Comparison of ENCODE assay signal across 18 cellular contexts in genomic region chr1:230773396-230774033, GRCh38. TPM values are rescaled to one million over a fixed set of nuclear protein-coding genes. Genes with fewer than 3 reads are reported as not detected.
A peak's percentile ranks its signal among the peaks of the same experiment; 100 is the strongest.
DNase-seq lines count a peak whose midpoint lies in the region; ATAC-seq and TF ChIP-seq lines count a peak whose summit lies in the region.
"Had no signal": no experiment of that assay in that cellular context is flagged by ENCODE, and none has a peak within 500 bp of the region (broad histone marks: within the 10 kb centered on the region; RNA-seq: fewer than 3 reads in every experiment).

No MANE protein-coding gene starts in this region.

- H3K4me1 Mint-ChIP-seq in progenitor cell of endocrine pancreas (ENCODE audit: low read depth), result peaks cover 4% of the 10 kb centered on the region
- H3K4me1 Mint-ChIP-seq: central memory CD8-positive, alpha-beta T cell; IgD-negative memory B cell; stimulated activated naive CD8-positive, alpha-beta T cell treated with anti-CD3 and anti-CD28 coated beads, Interleukin-15, amount 100 ng/mL, for 72 hours had no signal

- POLR2A ChIA-PET in HCT116 (lab: Charles Lee) (no interaction called here), PC-3 (lab: Charles Lee; ENCODE audit: unreplicated experiment) (no interaction called here)

- H3K36me3 Mint-ChIP-seq in progenitor cell of endocrine pancreas (ENCODE audit: insufficient read depth), result no peaks in the 10 kb centered on the region
- H3K36me3 Mint-ChIP-seq: mesothelial cell of epicardium had no signal

- H4K20me1 ChIP-seq in HCT116 (ENCODE audit: insufficient read depth), result no peaks in the 10 kb centered on the region
- no peaks in the 10 kb centered on the region for H4K20me1 ChIP-seq in PC-3 (ENCODE audit: low read length)
- H4K20me1 ChIP-seq in fibroblast of lung (ENCODE audit: control insufficient read depth, extremely low read depth, insufficient read depth, low read length), result no peaks in the 10 kb centered on the region

- H3K9ac ChIP-seq in HCT116 (ENCODE audit: low read length) (no peak overlapping the region), PC-3 (ENCODE audit: low read length) (no peak overlapping the region), fibroblast of lung (ENCODE audit: insufficient read depth, low read length) (no peak overlapping the region)

- CTCF ChIA-PET in HCT116 (lab: Charles Lee) (interaction anchor here (1.2 to 1.4 kb wide), 3 partner anchors 10 to 131 kb away, joined by 4 read pairs; no protein-coding TSS in a partner anchor), PC-3 (lab: Charles Lee) (interaction anchor here (0.8 to 1.9 kb wide), 3 partner anchors 13 to 131 kb away, joined by 3 to 66 read pairs (median 16); partner anchors contain the start of gene COG2)

- H3K27ac ChIP-seq in HCT116 (ENCODE audit: low read depth, low read length), result no peak overlapping the region
- H3K27ac ChIP-seq in PC-3 (ENCODE audit: low read length), result no peak overlapping the region
- H3K27ac ChIP-seq in fibroblast of lung (ENCODE audit: insufficient read depth, low read length), result no peak overlapping the region
- H3K27ac ChIP-seq in WERI-Rb-1, result no peak overlapping the region
- H3K27ac ChIP-seq: sigmoid colon had no signal

- H3K9me2 ChIP-seq in HCT116 (ENCODE audit: insufficient read depth), result no peaks in the 10 kb centered on the region
- H3K9me2 ChIP-seq in PC-3 (replicated peaks; ENCODE audit: low read length), result no peaks in the 10 kb centered on the region

- no peaks in the 10 kb centered on the region for H3K9me3 Mint-ChIP-seq in progenitor cell of endocrine pancreas (ENCODE audit: low read depth)
- H3K9me3 Mint-ChIP-seq: central memory CD8-positive, alpha-beta T cell; effector memory CD8-positive, alpha-beta T cell; stimulated activated naive CD8-positive, alpha-beta T cell treated with anti-CD3 and anti-CD28 coated beads, Interleukin-15, amount 100 ng/mL, for 72 hours had no signal

- no peak for TF ChIP-seq POLR2A in HCT116 (IDR thresholded peaks at IDR 0.05; ENCODE audit: borderline replicate concordance, extremely low read depth, insufficient read depth, insufficient read length)

- no peaks in the 10 kb centered on the region for H3F3A ChIP-seq in PC-3 (ENCODE audit: low read length, unreplicated experiment)

- no peak for TF ChIP-seq RAD21 in HCT116 (IDR thresholded peaks at IDR 0.05; ENCODE audit: low read depth)

- peak; percentile 36 for ATAC-seq in HCT116
- ATAC-seq in PC-3, result no peak
- ATAC-seq in HG02610 (IDR thresholded peaks at IDR 0.05; ENCODE audit: unreplicated experiment), result no peak
- ATAC-seq: effector memory CD8-positive, alpha-beta T cell; stimulated activated naive CD8-positive, alpha-beta T cell treated with anti-CD3 and anti-CD28 coated beads, Interleukin-15, amount 100 ng/mL, for 72 hours had no signal

- H3K36me3 ChIP-seq in HCT116 (ENCODE audit: control insufficient read depth in 1 of 2, insufficient read depth in 2 of 2, low read length in 2 of 2) (no peaks in the 10 kb centered on the region), PC-3 (ENCODE audit: low read depth, low read length) (no peaks in the 10 kb centered on the region), fibroblast of lung (ENCODE audit: control insufficient read depth, insufficient read depth, low read length) (no peaks in the 10 kb centered on the region), BE2C (no peaks in the 10 kb centered on the region), WERI-Rb-1 (no peaks in the 10 kb centered on the region)
- H3K36me3 ChIP-seq: sigmoid colon had no signal

- TF ChIP-seq CTCF in HCT116 (IDR thresholded peaks at IDR 0.05 in 2 of 3, conservative IDR thresholded peaks at IDR 0.05 in 1 of 3; ENCODE audit: borderline replicate concordance in 1 of 3, insufficient read depth in 1 of 3, low read depth in 2 of 3, low read length in 2 of 3), result no peak; a peak in 1 of 6 replicates
- TF ChIP-seq CTCF in PC-3 (conservative IDR thresholded peaks at IDR 0.05; ENCODE audit: low read depth, low read length), result peak; percentile 40; the same call in 1 of the 2 replicates
- TF ChIP-seq CTCF in fibroblast of lung (conservative IDR thresholded peaks at IDR 0.05 in 1 of 2, IDR thresholded peaks at IDR 0.05 in 1 of 2; ENCODE audit: low read depth in 1 of 2, low read length in 2 of 2), result no peak
- TF ChIP-seq CTCF in progenitor cell of endocrine pancreas (IDR thresholded peaks at IDR 0.05; ENCODE audit: unreplicated experiment), result no peak
- TF ChIP-seq CTCF in BE2C (IDR thresholded peaks at IDR 0.05; ENCODE audit: low read depth, low read length), result no peak
- TF ChIP-seq CTCF in WERI-Rb-1 (IDR thresholded peaks at IDR 0.05; ENCODE audit: low read depth, low read length), result no peak

- H3K4me3 ChIP-seq in HCT116 (replicated peaks in 1 of 2; ENCODE audit: low read depth in 1 of 2, low read length in 2 of 2) (no peak overlapping the region), PC-3 (ENCODE audit: low read length) (no peak overlapping the region), fibroblast of lung (replicated peaks in 1 of 4; ENCODE audit: control extremely low read depth in 1 of 4, insufficient read depth in 1 of 4, low read depth in 3 of 4, low read length in 4 of 4) (no peak overlapping the region), BE2C (ENCODE audit: low read depth, low read length) (no peak overlapping the region), WERI-Rb-1 (ENCODE audit: low read depth, low read length) (no peak overlapping the region)
- H3K4me3 ChIP-seq: sigmoid colon had no signal

- BruUV-seq in HCT116 (replicated peaks; lab: Mats Ljungman, UMichigan) (no TSS peak), PC-3 (replicated peaks; lab: Mats Ljungman, UMichigan) (no TSS peak)

- DNase-seq in HCT116 (ENCODE audit: low read depth, low spot score), result no peak
- DNase-seq in PC-3, result no peak
- DNase-seq in fibroblast of lung (ENCODE audit: low read depth in 2 of 2), result no peak
- no peak for DNase-seq in progenitor cell of endocrine pancreas (ENCODE audit: low spot score, unreplicated experiment)
- DNase-seq in BE2C, result no peak
- DNase-seq in WERI-Rb-1, result no peak
- DNase-seq in NCI-H1092 (lab: John Stamatoyannopoulos, UW), result no peak
- DNase-seq: activated CD4-positive, alpha-beta T cell treated with anti-CD3 and anti-CD28 coated beads for 4 hours; activated gamma-delta T cell; effector memory CD8-positive, alpha-beta T cell; NCI-H2081; sigmoid colon; stimulated activated naive CD8-positive, alpha-beta T cell treated with anti-CD3 and anti-CD28 coated beads, Interleukin-15, amount 100 ng/mL, for 72 hours had no signal

- no peak overlapping the region for H2AFZ ChIP-seq in HCT116 (ENCODE audit: low read depth, low read length, poor library complexity, severe bottlenecking)
- no peak overlapping the region for H2AFZ ChIP-seq in PC-3 (ENCODE audit: low read length)
- no peak overlapping the region for H2AFZ ChIP-seq in fibroblast of lung (ENCODE audit: low read length)

- peak overlapping the region; percentile 87 for H3K27ac Mint-ChIP-seq in progenitor cell of endocrine pancreas
- H3K27ac Mint-ChIP-seq: effector memory CD8-positive, alpha-beta T cell; IgD-negative memory B cell; stimulated activated naive CD8-positive, alpha-beta T cell treated with anti-CD3 and anti-CD28 coated beads, Interleukin-15, amount 100 ng/mL, for 72 hours had no signal

- H3K9me3 ChIP-seq in HCT116 (ENCODE audit: control insufficient read depth in 1 of 2, insufficient read depth in 1 of 2, low read depth in 1 of 2, low read length in 2 of 2) (no peaks in the 10 kb centered on the region), PC-3 (ENCODE audit: low read length) (no peaks in the 10 kb centered on the region), fibroblast of lung (ENCODE audit: control insufficient read depth, insufficient read depth, low read depth, low read length) (no peaks in the 10 kb centered on the region), BE2C (no peaks in the 10 kb centered on the region), WERI-Rb-1 (ENCODE audit: severe bottlenecking) (no peaks in the 10 kb centered on the region)
- H3K9me3 ChIP-seq: sigmoid colon had no signal

- H3K4me2 ChIP-seq in HCT116 (ENCODE audit: low read length) (no peak overlapping the region), PC-3 (ENCODE audit: low read length) (peak overlapping the region; percentile 15; the same call in 1 of the 2 replicates), fibroblast of lung (ENCODE audit: extremely low read depth, insufficient read depth, low read length) (peak overlapping the region; percentile 66)

- H3K27me3 ChIP-seq in HCT116 (ENCODE audit: insufficient read depth, low read length) (peaks cover 6% of the 10 kb centered on the region; the same call in 1 of the 2 replicates), PC-3 (ENCODE audit: low read length) (peaks cover 21% of the 10 kb centered on the region), fibroblast of lung (ENCODE audit: control insufficient read depth, insufficient read depth, low read length) (no peaks in the 10 kb centered on the region), BE2C (peaks cover 14% of the 10 kb centered on the region), WERI-Rb-1 (ENCODE audit: insufficient read depth, low read depth, severe bottlenecking) (no peaks in the 10 kb centered on the region)
- H3K27me3 ChIP-seq: sigmoid colon had no signal

- intact Hi-C loops in HCT116 (cut with micrococcal nuclease), result loop anchor here (1.0 kb wide), 1 partner anchor 141 kb away; no protein-coding TSS in a partner anchor
- intact Hi-C loops in PC-3 (cut with micrococcal nuclease), result loop anchor here (1.0 kb wide), 5 partner anchors 31 to 141 kb away; partner anchors contain the start of gene COG2

- H3K4me3 Mint-ChIP-seq in progenitor cell of endocrine pancreas (ENCODE audit: low read depth), result no peak overlapping the region
- H3K4me3 Mint-ChIP-seq: central memory CD8-positive, alpha-beta T cell; effector memory CD8-positive, alpha-beta T cell; IgD-negative memory B cell; mesothelial cell of epicardium; stimulated activated naive CD8-positive, alpha-beta T cell treated with anti-CD3 and anti-CD28 coated beads, Interleukin-15, amount 100 ng/mL, for 72 hours had no signal

- RAD21 ChIA-PET in HCT116 (lab: Charles Lee; ENCODE audit: low non-redundant PET in 1 of 2, low total read pairs in 2 of 2, uncharacterized antibody in 2 of 2, unreplicated experiment in 2 of 2), result interaction anchor here (0.6 to 1.0 kb wide), 3 partner anchors 23 to 140 kb away, joined by 3 read pairs; no protein-coding TSS in a partner anchor

- H3K27me3 Mint-ChIP-seq in progenitor cell of endocrine pancreas, result no peaks in the 10 kb centered on the region
- H3K27me3 Mint-ChIP-seq: IgD-negative memory B cell; stimulated activated naive CD8-positive, alpha-beta T cell treated with anti-CD3 and anti-CD28 coated beads, Interleukin-15, amount 100 ng/mL, for 72 hours had no signal

- H3K4me1 ChIP-seq in HCT116 (ENCODE audit: control insufficient read depth in 1 of 2, insufficient read depth in 2 of 2, low read length in 2 of 2) (no peaks in the 10 kb centered on the region), PC-3 (ENCODE audit: insufficient read depth, low read length) (peaks cover 4% of the 10 kb centered on the region; the same call in 1 of the 2 replicates), fibroblast of lung (ENCODE audit: control insufficient read depth, extremely low read depth, insufficient read depth, low read length) (peaks cover 7% of the 10 kb centered on the region), BE2C (no peaks in the 10 kb centered on the region)
- H3K4me1 ChIP-seq: sigmoid colon had no signal

- H3K79me2 ChIP-seq in HCT116 (ENCODE audit: insufficient read depth, low read length) (no peaks in the 10 kb centered on the region), PC-3 (ENCODE audit: low read length) (no peaks in the 10 kb centered on the region), fibroblast of lung (ENCODE audit: control insufficient read depth, insufficient read depth, low read length) (no peaks in the 10 kb centered on the region)

RNA-seq across cellular contexts. Expression of gene CAPN9, which starts 26.3 kb away (rescaled TPM):
- total RNA-seq in HCT116 (2021; ENCODE audit: unreplicated experiment) (not detected), PC-3 (2014; rRNA removed) (not detected in 2 replicates), fibroblast of lung (under 0.01 and 0.17 TPM in 2 replicates), progenitor cell of endocrine pancreas (6.4 and 8.7 TPM in 2 replicates)
- not detected in 2 replicates for polyA plus RNA-seq in HCT116 (2012)
- polyA plus RNA-seq in fibroblast of lung, result 0.05 TPM in 1 of 2 replicates, not detected in the other
- polyA plus RNA-seq in fibroblast of lung (2012), result not detected in 2 replicates
- polyA minus RNA-seq in fibroblast of lung (ENCODE audit: low replicate concordance), result not detected in 2 replicates
- polyA plus RNA-seq in BE2C (2012; ENCODE audit: insufficient read depth, insufficient read length, low read depth), result not detected
- total RNA-seq: fibroblast of villous mesenchyme had no signal
- polyA plus RNA-seq: IgD-negative memory B cell had no signal

RNA-seq across cellular contexts. Expression of gene AGT, which starts 59.6 kb away (rescaled TPM):
- total RNA-seq in HCT116 (2021; ENCODE audit: unreplicated experiment), result 0.93 TPM
- polyA plus RNA-seq in HCT116 (2012), result 0.04 TPM in 1 of 2 replicates, not detected in the other
- total RNA-seq in PC-3 (2014; rRNA removed), result 0.35 TPM in 1 of 2 replicates, not detected in the other
- 10.6 and 14.1 TPM in 2 replicates for total RNA-seq in fibroblast of lung
- 0.38 and 3.7 TPM in 2 replicates for polyA plus RNA-seq in fibroblast of lung
- polyA plus RNA-seq in fibroblast of lung (2012), result 0.22 and 2.7 TPM in 2 replicates
- 0.41 and 2.8 TPM in 2 replicates for polyA minus RNA-seq in fibroblast of lung (ENCODE audit: low replicate concordance)
- total RNA-seq in progenitor cell of endocrine pancreas, result 12.5 and 13.5 TPM in 2 replicates
- polyA plus RNA-seq in BE2C (2012; ENCODE audit: insufficient read depth, insufficient read length, low read depth), result 1.5 TPM
- total RNA-seq: fibroblast of villous mesenchyme had no signal
- polyA plus RNA-seq: IgD-negative memory B cell had no signal
